In the genomic region with DNA sequence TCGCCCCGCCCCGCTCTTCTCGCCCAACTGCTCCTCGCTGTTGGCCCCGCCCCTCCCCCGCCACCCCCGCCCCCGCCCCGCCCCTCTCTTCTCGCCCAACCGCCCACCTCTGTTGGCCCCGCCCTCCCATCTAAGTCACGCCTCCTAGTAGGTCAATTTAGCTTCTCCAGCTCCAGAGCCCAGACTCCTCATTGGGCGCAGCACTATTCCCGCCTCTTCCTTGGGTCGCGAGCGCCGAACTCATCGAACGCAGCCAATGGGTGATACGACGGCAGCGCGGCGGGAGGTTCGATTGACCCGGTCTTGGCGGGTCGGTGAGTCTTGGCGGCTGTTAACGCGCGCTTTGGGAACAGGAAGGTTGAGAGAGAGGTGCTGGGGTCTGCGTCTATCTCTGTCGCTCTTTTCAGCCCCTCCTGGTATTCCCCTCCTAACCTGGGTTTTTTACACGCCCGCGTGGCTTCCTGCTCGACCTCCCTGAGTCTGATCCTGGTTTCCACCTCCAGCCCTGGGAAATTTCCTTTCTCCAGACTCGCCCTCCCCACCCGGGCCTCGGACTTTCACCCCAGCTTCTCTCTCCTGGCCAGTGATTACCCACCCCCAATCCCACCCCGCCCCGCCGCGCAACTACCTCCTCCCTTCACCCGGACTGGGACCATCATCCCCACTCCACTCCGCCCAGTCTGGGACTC, we compare ENCODE assay signal across 1 cellular context.
TF ChIP-seq lines count a peak whose summit lies in the region.

A gene (plus strand): TSS at position 331 of the 689 bp plus-strand sequence. CDS start 643 bp downstream, outside the sequence.

TF ChIP-seq in GM12878, 131 proteins besides CTCF, POLR2A, EP300 and RAD21 (continued from another document):
- TF ChIP-seq, protein P1, sequence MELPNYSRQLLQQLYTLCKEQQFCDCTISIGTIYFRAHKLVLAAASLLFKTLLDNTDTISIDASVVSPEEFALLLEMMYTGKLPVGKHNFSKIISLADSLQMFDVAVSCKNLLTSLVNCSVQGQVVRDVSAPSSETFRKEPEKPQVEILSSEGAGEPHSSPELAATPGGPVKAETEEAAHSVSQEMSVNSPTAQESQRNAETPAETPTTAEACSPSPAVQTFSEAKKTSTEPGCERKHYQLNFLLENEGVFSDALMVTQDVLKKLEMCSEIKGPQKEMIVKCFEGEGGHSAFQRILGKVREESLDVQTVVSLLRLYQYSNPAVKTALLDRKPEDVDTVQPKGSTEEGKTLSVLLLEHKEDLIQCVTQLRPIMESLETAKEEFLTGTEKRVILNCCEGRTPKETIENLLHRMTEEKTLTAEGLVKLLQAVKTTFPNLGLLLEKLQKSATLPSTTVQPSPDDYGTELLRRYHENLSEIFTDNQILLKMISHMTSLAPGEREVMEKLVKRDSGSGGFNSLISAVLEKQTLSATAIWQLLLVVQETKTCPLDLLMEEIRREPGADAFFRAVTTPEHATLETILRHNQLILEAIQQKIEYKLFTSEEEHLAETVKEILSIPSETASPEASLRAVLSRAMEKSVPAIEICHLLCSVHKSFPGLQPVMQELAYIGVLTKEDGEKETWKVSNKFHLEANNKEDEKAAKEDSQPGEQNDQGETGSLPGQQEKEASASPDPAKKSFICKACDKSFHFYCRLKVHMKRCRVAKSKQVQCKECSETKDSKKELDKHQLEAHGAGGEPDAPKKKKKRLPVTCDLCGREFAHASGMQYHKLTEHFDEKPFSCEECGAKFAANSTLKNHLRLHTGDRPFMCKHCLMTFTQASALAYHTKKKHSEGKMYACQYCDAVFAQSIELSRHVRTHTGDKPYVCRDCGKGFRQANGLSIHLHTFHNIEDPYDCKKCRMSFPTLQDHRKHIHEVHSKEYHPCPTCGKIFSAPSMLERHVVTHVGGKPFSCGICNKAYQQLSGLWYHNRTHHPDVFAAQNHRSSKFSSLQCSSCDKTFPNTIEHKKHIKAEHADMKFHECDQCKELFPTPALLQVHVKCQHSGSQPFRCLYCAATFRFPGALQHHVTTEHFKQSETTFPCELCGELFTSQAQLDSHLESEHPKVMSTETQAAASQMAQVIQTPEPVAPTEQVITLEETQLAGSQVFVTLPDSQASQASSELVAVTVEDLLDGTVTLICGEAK (IDR thresholded peaks at IDR 0.05; ENCODE audit: borderline replicate concordance): peak; percentile 73; the same call in 1 of the 2 replicates
- peak; percentile 100 for TF ChIP-seq SIN3A (IDR thresholded peaks at IDR 0.05; ENCODE audit: low read depth, low read length)
- TF ChIP-seq FOS (IDR thresholded peaks at IDR 0.05; ENCODE audit: borderline replicate concordance, extremely low read depth, insufficient read length): peak; percentile 27
- TF ChIP-seq POLR2AphosphoS2 (IDR thresholded peaks at IDR 0.05; ENCODE audit: low read depth, low read length): peak; percentile 75; the same call in 1 of the 2 replicates
- TF ChIP-seq, protein P2, sequence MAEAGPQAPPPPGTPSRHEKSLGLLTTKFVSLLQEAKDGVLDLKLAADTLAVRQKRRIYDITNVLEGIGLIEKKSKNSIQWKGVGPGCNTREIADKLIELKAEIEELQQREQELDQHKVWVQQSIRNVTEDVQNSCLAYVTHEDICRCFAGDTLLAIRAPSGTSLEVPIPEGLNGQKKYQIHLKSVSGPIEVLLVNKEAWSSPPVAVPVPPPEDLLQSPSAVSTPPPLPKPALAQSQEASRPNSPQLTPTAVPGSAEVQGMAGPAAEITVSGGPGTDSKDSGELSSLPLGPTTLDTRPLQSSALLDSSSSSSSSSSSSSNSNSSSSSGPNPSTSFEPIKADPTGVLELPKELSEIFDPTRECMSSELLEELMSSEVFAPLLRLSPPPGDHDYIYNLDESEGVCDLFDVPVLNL (IDR thresholded peaks at IDR 0.05; ENCODE audit: low read depth, low read length): peak; percentile 100
- TF ChIP-seq HDAC2 (IDR thresholded peaks at IDR 0.05): peak; percentile 82; the same call in 1 of the 2 replicates
- peak; percentile 53 for TF ChIP-seq RUNX3 (IDR thresholded peaks at IDR 0.05; ENCODE audit: low read length)
- TF ChIP-seq NR2C1 (IDR thresholded peaks at IDR 0.05): peak; percentile 89
- TF ChIP-seq, protein P3, sequence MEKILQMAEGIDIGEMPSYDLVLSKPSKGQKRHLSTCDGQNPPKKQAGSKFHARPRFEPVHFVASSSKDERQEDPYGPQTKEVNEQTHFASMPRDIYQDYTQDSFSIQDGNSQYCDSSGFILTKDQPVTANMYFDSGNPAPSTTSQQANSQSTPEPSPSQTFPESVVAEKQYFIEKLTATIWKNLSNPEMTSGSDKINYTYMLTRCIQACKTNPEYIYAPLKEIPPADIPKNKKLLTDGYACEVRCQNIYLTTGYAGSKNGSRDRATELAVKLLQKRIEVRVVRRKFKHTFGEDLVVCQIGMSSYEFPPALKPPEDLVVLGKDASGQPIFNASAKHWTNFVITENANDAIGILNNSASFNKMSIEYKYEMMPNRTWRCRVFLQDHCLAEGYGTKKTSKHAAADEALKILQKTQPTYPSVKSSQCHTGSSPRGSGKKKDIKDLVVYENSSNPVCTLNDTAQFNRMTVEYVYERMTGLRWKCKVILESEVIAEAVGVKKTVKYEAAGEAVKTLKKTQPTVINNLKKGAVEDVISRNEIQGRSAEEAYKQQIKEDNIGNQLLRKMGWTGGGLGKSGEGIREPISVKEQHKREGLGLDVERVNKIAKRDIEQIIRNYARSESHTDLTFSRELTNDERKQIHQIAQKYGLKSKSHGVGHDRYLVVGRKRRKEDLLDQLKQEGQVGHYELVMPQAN (conservative IDR thresholded peaks at IDR 0.05): peak; percentile 100
- TF ChIP-seq PML (IDR thresholded peaks at IDR 0.05; ENCODE audit: low read length): 0 out of 2 replicates have a peak, but pooled peaks have one; percentile 23
